Comparison of ENCODE assay signal across 24 cellular contexts in genomic region chr3:63500196-63500595, GRCh38.
"Had no signal": no experiment of that assay in that cellular context is flagged by ENCODE, and none has a peak within 500 bp of the region (broad histone marks: within the 10 kb centered on the region; RNA-seq: fewer than 3 reads in every experiment).

No MANE protein-coding gene starts in this region.

- H3K36me3 ChIP-seq: gastrocnemius medialis, left lung, ovary, right lobe of liver, stomach, thyroid gland had no signal

- H3K4me1 ChIP-seq: gastrocnemius medialis, left lung, right lobe of liver, stomach, thyroid gland had no signal

- H3K9me3 ChIP-seq: gastrocnemius medialis, left lung, ovary, right lobe of liver, stomach, thyroid gland had no signal

- H3K4me3 ChIP-seq: gastrocnemius medialis, left lung, ovary, right lobe of liver, smooth muscle cell, stomach, thyroid gland had no signal

- H3K27me3 ChIP-seq: gastrocnemius medialis, left lung, ovary, right lobe of liver, stomach, thyroid gland had no signal

- ATAC-seq: effector memory CD8-positive, alpha-beta T cell; esophagus mucosa; gastrocnemius medialis; left lung; naive thymus-derived CD8-positive, alpha-beta T cell; right lobe of liver had no signal

- DNase-seq: cortex of kidney; effector memory CD8-positive, alpha-beta T cell; foreskin fibroblast; gastrocnemius medialis; head of caudate nucleus; kidney; left lung; mesenchymal stem cell; naive thymus-derived CD8-positive, alpha-beta T cell; nephron progenitor cell; nucleus accumbens; ovary; retina; right lobe of liver; stimulated activated CD4-positive, alpha-beta T cell treated with anti-CD3 and anti-CD28 coated beads, Interleukin-12 subunit alpha, Interleukin-12 subunit beta, amount 100 ng/mL, for 4 hours; stimulated activated CD4-positive, alpha-beta T cell treated with anti-CD3 and anti-CD28 coated beads, Interleukin-1b, Interleukin-23, amount 100 ng/mL, for 48 hours; stimulated activated CD4-positive, alpha-beta T cell treated with anti-CD3 and anti-CD28 coated beads, Interleukin-4, amount 100 ng/mL, for 1 hour; stimulated activated CD8-positive, alpha-beta memory T cell treated with anti-CD3 and anti-CD28 coated beads, Interleukin-4, amount 100 ng/mL, for 48 hours; stimulated activated naive CD4-positive, alpha-beta T cell treated with Interleukin-2 at 50 U/mL for 16 hours; stomach; thyroid gland had no signal

- H3K27ac ChIP-seq: epithelial cell of prostate, gastrocnemius medialis, left lung, ovary, right lobe of liver, stomach, thyroid gland had no signal
